Comparison of ENCODE assay signal across 3 cellular contexts in the genomic region with DNA sequence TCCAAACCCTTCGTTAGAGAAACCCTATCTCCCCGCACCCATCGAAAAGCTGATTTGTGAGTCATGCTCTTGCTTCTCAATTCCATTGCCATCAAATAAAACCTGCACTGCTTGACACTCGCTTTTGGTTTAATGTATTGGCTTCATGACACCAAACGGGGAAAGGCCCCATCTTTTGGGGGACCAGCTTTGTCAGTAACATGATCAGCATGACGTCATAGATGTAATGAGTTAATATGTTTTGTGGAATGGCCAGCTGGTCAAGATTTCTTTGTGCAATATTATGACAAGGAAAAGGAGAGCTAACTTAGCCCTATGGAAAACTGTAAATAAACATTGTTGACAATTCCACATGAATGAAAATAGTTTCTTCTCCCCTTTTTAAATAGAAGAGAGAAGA.
A peak's percentile ranks its signal among the peaks of the same experiment; 100 is the strongest.
TF ChIP-seq lines count a peak whose summit lies in the region.

No MANE protein-coding gene starts in this region.

TF ChIP-seq in HepG2, 621 proteins besides CTCF, POLR2A, EP300 and RAD21:
- peak; percentile 98 for TF ChIP-seq ATF7 (IDR thresholded peaks at IDR 0.05)
- no peak for TF ChIP-seq ATF7 (CRISPR knock-in tag; IDR thresholded peaks at IDR 0.05)
- TF ChIP-seq NPAS2 (CRISPR knock-in tag; IDR thresholded peaks at IDR 0.05; ENCODE audit: borderline replicate concordance) = no peak
- TF ChIP-seq CREB1 (IDR thresholded peaks at IDR 0.05) = peak; percentile 96
- no peak for TF ChIP-seq CREB1 (CRISPR knock-in tag; IDR thresholded peaks at IDR 0.05)

TF ChIP-seq in HEK293, 187 proteins besides CTCF, POLR2A, EP300 and RAD21:
- TF ChIP-seq, protein P1, sequence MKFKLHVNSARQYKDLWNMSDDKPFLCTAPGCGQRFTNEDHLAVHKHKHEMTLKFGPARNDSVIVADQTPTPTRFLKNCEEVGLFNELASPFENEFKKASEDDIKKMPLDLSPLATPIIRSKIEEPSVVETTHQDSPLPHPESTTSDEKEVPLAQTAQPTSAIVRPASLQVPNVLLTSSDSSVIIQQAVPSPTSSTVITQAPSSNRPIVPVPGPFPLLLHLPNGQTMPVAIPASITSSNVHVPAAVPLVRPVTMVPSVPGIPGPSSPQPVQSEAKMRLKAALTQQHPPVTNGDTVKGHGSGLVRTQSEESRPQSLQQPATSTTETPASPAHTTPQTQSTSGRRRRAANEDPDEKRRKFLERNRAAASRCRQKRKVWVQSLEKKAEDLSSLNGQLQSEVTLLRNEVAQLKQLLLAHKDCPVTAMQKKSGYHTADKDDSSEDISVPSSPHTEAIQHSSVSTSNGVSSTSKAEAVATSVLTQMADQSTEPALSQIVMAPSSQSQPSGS (tag by site-specific recombination; IDR thresholded peaks at IDR 0.05; ENCODE audit: low read depth) = peak; percentile 63
- TF ChIP-seq ZNF571 (tag by site-specific recombination; IDR thresholded peaks at IDR 0.05) = no peak

TF ChIP-seq in K562, 482 proteins besides CTCF, POLR2A, EP300 and RAD21:
- TF ChIP-seq ZNF592 (IDR thresholded peaks at IDR 0.05) = no peak
- TF ChIP-seq, protein P2, sequence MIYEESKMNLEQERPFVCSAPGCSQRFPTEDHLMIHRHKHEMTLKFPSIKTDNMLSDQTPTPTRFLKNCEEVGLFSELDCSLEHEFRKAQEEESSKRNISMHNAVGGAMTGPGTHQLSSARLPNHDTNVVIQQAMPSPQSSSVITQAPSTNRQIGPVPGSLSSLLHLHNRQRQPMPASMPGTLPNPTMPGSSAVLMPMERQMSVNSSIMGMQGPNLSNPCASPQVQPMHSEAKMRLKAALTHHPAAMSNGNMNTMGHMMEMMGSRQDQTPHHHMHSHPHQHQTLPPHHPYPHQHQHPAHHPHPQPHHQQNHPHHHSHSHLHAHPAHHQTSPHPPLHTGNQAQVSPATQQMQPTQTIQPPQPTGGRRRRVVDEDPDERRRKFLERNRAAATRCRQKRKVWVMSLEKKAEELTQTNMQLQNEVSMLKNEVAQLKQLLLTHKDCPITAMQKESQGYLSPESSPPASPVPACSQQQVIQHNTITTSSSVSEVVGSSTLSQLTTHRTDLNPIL (CRISPR knock-in tag; IDR thresholded peaks at IDR 0.05) = no peak
- no peak for TF ChIP-seq ZNF212 (CRISPR knock-in tag; IDR thresholded peaks at IDR 0.05)
- peak; percentile 34; the same call in 1 of the 2 replicates for TF ChIP-seq ATF3 (IDR thresholded peaks at IDR 0.05)
- TF ChIP-seq ATF3 (CRISPR knock-in tag; conservative IDR thresholded peaks at IDR 0.05) = no peak
- TF ChIP-seq ATF7 (IDR thresholded peaks at IDR 0.05) = peak; percentile 43; the same call in 1 of the 2 replicates
- 0 out of 2 replicates have a peak, but pooled peaks have one; percentile 31 for TF ChIP-seq JUNB (CRISPR knock-in tag; conservative IDR thresholded peaks at IDR 0.05)
- no peak for TF ChIP-seq SNRNP70 (optimal IDR thresholded peaks at IDR 0.05; ENCODE audit: low read depth, low read length)
